In the genomic region with DNA sequence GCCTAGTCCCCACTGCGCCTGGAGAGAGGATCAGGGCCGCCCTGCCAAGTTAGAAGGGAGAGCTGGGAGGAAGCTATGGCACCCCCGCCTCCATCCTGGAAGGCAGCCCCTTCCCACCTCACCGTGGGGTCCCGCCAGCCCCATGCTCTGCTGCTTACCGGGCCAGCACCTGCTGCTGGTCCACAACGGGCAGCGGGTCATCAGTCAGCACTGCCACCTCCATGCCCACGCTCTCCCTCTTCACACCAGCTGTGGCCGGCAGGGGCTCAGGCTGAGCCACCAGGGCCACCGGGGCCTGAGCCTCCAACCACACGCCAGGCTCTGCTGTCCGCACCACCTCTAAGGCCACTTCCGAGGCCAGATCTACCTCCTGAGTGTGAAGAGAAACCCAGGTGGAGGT, we compare ENCODE assay signal across 1 cellular context.
TF ChIP-seq lines count a peak whose summit lies in the region.

No MANE protein-coding gene starts in this region.

TF ChIP-seq in endothelial cell of umbilical vein, 7 proteins besides CTCF, POLR2A, EP300 and RAD21:
- TF ChIP-seq MYC (IDR thresholded peaks at IDR 0.05; ENCODE audit: low read depth, low read length), result no peak
- TF ChIP-seq, protein P1, sequence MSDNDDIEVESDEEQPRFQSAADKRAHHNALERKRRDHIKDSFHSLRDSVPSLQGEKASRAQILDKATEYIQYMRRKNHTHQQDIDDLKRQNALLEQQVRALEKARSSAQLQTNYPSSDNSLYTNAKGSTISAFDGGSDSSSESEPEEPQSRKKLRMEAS (IDR thresholded peaks at IDR 0.05; ENCODE audit: insufficient read depth, insufficient read length), result no peak
- TF ChIP-seq POLR2AphosphoS5 (IDR thresholded peaks at IDR 0.05; ENCODE audit: insufficient read depth, low read depth, low read length), result no peak
- TF ChIP-seq EZH2 (IDR thresholded peaks at IDR 0.05; ENCODE audit: borderline replicate concordance, low read depth, low read length, severe bottlenecking), result no peak
- no peak for TF ChIP-seq FOS (IDR thresholded peaks at IDR 0.05; ENCODE audit: borderline replicate concordance, insufficient read depth, low read length)
- TF ChIP-seq JUN (IDR thresholded peaks at IDR 0.05; ENCODE audit: borderline replicate concordance, insufficient read depth, insufficient read length, low read depth), result no peak
- TF ChIP-seq GATA2 (IDR thresholded peaks at IDR 0.05; ENCODE audit: insufficient read depth, insufficient read length, low read depth, low read length), result no peak
